7 cellular contexts compared by ENCODE assay signal in genomic region chr15:34437687-34438086, GRCh38. TPM values are rescaled to one million over a fixed set of nuclear protein-coding genes. Genes with fewer than 3 reads are reported as not detected.
A peak's percentile ranks its signal among the peaks of the same experiment; 100 is the strongest.
DNase-seq lines count a peak whose midpoint lies in the region; ATAC-seq and TF ChIP-seq lines count a peak whose summit lies in the region.

TSS of gene GOLGA8A (minus strand) at chr15:34437808. CDS start at chr15:34389691, 48,117 bp downstream.

- peak within 1 kb of the TSS; percentile 56 for H3K4me3 ChIP-seq in epithelial cell of proximal tubule (ENCODE audit: low read depth, low read length)
- no peak within 1 kb of the TSS for H3K4me3 ChIP-seq in mucosa of stomach (ENCODE audit: low read length)

- no peaks in the 10 kb centered on the region for H3K36me3 ChIP-seq in mucosa of stomach (ENCODE audit: control insufficient read depth, insufficient read depth, low read length)

- ATAC-seq in GM18868 (IDR thresholded peaks at IDR 0.05; ENCODE audit: unreplicated experiment) (peak; percentile 76), HG03159 (IDR thresholded peaks at IDR 0.05; ENCODE audit: unreplicated experiment) (peak; percentile 61)

- H3K9me3 ChIP-seq in mucosa of stomach (ENCODE audit: control insufficient read depth, low read length) = no peaks in the 10 kb centered on the region

- no peak for TF ChIP-seq CTCF in epithelial cell of proximal tubule (conservative IDR thresholded peaks at IDR 0.05; ENCODE audit: low read depth, low read length)

- DNase-seq in NCI-H748 (lab: John Stamatoyannopoulos, UW; ENCODE audit: unreplicated experiment) = peak; percentile 88
- DNase-seq in activated CD8-positive, alpha-beta memory T cell treated with anti-CD3 and anti-CD28 coated beads, Interleukin-2, amount 50 U/mL, for 48 hours = peak; percentile 93
- no peak for DNase-seq in epithelial cell of proximal tubule (ENCODE audit: low read depth)
- peak; percentile 88 for DNase-seq in stimulated activated CD8-positive, alpha-beta memory T cell treated with anti-CD3 and anti-CD28 coated beads, Interleukin-4, amount 100 ng/mL, for 48 hours

- H3K4me1 ChIP-seq in mucosa of stomach (ENCODE audit: control insufficient read depth, insufficient read depth, low read length) = peaks cover 5% of the 10 kb centered on the region

- peaks cover 10% of the 10 kb centered on the region for H3K27me3 ChIP-seq in mucosa of stomach (ENCODE audit: control insufficient read depth, insufficient read depth, low read length)

- H3K9ac ChIP-seq in mucosa of stomach (ENCODE audit: low read length) = peak within 1 kb of the TSS; percentile 9

RNA-seq across cellular contexts. Expression of gene GOLGA8A, which starts in this region (rescaled TPM):
- total RNA-seq in epithelial cell of proximal tubule = 5.8 and 14.3 TPM in 2 replicates
